In the genomic region with DNA sequence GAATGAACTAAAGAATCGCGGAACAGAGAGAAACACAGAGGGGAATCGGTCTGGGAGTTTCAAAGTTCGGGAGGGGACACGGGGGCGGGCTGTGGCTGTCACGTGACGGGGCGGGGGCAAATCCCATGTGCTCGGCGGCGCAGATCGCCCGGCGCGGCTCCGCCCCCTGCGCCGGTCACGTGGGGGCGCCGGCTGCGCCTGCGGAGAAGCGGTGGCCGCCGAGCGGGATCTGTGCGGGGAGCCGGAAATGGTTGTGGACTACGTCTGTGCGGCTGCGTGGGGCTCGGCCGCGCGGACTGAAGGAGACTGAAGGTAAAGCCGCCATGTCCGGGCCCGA, we compare ENCODE assay signal across 8 cellular contexts. TPM values are rescaled to one million over a fixed set of nuclear protein-coding genes. Genes with fewer than 3 reads are reported as not detected.
A peak's percentile ranks its signal among the peaks of the same experiment; 100 is the strongest.
DNase-seq lines count a peak whose midpoint lies in the region; ATAC-seq and TF ChIP-seq lines count a peak whose summit lies in the region.

A gene with protein sequence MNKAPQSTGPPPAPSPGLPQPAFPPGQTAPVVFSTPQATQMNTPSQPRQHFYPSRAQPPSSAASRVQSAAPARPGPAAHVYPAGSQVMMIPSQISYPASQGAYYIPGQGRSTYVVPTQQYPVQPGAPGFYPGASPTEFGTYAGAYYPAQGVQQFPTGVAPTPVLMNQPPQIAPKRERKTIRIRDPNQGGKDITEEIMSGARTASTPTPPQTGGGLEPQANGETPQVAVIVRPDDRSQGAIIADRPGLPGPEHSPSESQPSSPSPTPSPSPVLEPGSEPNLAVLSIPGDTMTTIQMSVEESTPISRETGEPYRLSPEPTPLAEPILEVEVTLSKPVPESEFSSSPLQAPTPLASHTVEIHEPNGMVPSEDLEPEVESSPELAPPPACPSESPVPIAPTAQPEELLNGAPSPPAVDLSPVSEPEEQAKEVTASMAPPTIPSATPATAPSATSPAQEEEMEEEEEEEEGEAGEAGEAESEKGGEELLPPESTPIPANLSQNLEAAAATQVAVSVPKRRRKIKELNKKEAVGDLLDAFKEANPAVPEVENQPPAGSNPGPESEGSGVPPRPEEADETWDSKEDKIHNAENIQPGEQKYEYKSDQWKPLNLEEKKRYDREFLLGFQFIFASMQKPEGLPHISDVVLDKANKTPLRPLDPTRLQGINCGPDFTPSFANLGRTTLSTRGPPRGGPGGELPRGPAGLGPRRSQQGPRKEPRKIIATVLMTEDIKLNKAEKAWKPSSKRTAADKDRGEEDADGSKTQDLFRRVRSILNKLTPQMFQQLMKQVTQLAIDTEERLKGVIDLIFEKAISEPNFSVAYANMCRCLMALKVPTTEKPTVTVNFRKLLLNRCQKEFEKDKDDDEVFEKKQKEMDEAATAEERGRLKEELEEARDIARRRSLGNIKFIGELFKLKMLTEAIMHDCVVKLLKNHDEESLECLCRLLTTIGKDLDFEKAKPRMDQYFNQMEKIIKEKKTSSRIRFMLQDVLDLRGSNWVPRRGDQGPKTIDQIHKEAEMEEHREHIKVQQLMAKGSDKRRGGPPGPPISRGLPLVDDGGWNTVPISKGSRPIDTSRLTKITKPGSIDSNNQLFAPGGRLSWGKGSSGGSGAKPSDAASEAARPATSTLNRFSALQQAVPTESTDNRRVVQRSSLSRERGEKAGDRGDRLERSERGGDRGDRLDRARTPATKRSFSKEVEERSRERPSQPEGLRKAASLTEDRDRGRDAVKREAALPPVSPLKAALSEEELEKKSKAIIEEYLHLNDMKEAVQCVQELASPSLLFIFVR (N-terminal part only) (plus strand): TSS at position 244 of the 337 bp plus-strand sequence. CDS start 1,191 bp downstream, outside the sequence.

- TF ChIP-seq CTCF in AG10803 (conservative IDR thresholded peaks at IDR 0.05; ENCODE audit: low read length) (no peak), kidney epithelial cell (IDR thresholded peaks at IDR 0.05; ENCODE audit: insufficient read depth, low read length, poor library complexity, severe bottlenecking) (no peak)

- DNase-seq in AG10803 (ENCODE audit: low read depth) (peak; percentile 95), NCI-H460 (ENCODE audit: extremely low read depth, low read depth) (peak; percentile 83), cerebellar nuclear complex (lab: John Stamatoyannopoulos, UW) (peak; percentile 35 to 61), kidney epithelial cell (ENCODE audit: low read depth) (peak; percentile 79)
- peak; percentile 87 for DNase-seq in activated CD4-positive, alpha-beta T cell treated with anti-CD3 and anti-CD28 coated beads for 1 hour
- peak; percentile 83 to 88 for DNase-seq in stimulated activated CD4-positive, alpha-beta T cell treated with anti-CD3 and anti-CD28 coated beads, Interleukin-15, amount 100 ng/mL, for 48 hours (ENCODE audit: low read depth in 2 of 2)

- H3K36me3 ChIP-seq in kidney epithelial cell (ENCODE audit: control insufficient read depth, insufficient read depth, low read length) = peaks cover 4% of the 10 kb centered on the region

- H3K27me3 ChIP-seq in kidney epithelial cell (ENCODE audit: control insufficient read depth, insufficient read depth, low read length) = no peaks in the 10 kb centered on the region

- peak; percentile 75 for ATAC-seq in HG03378 (IDR thresholded peaks at IDR 0.05; ENCODE audit: unreplicated experiment)

- peak; percentile 82 for TF ChIP-seq POLR2A in GM19099 (IDR thresholded peaks at IDR 0.05; ENCODE audit: extremely low read depth, insufficient read length, low read depth)

- H3K4me3 ChIP-seq in AG10803 (ENCODE audit: low read length) (peak within 1 kb of the TSS; percentile 90), kidney epithelial cell (ENCODE audit: low read depth, low read length) (peak within 1 kb of the TSS; percentile 91)

RNA-seq across cellular contexts. Expression of the gene that starts here (rescaled TPM):
- total RNA-seq in NCI-H460 (2014; rRNA removed; shearing (Covaris generic)) = 160 and 178 TPM in 2 replicates
- polyA plus RNA-seq in NCI-H460 (2014; cell fraction: nucleus; rRNA removed) = 164 and 210 TPM in 2 replicates
- total RNA-seq in kidney epithelial cell = 381 and 386 TPM in 2 replicates

Comparison
In these comparisons a context has a peak if more than half of its experiments do, and no peak if none do; other contexts are left out.
1. Peak in every context shown above with its lines: DNase-seq, ATAC-seq and H3K4me3 ChIP-seq.